Comparison of ENCODE assay signal across 8 cellular contexts in genomic region chr3:42772670-42773408, GRCh38. TPM values are rescaled to one million over a fixed set of nuclear protein-coding genes. Genes with fewer than 3 reads are reported as not detected.
A peak's percentile ranks its signal among the peaks of the same experiment; 100 is the strongest.
DNase-seq lines count a peak whose midpoint lies in the region; ATAC-seq, FAIRE-seq and TF ChIP-seq lines count a peak whose summit lies in the region.

A gene with protein sequence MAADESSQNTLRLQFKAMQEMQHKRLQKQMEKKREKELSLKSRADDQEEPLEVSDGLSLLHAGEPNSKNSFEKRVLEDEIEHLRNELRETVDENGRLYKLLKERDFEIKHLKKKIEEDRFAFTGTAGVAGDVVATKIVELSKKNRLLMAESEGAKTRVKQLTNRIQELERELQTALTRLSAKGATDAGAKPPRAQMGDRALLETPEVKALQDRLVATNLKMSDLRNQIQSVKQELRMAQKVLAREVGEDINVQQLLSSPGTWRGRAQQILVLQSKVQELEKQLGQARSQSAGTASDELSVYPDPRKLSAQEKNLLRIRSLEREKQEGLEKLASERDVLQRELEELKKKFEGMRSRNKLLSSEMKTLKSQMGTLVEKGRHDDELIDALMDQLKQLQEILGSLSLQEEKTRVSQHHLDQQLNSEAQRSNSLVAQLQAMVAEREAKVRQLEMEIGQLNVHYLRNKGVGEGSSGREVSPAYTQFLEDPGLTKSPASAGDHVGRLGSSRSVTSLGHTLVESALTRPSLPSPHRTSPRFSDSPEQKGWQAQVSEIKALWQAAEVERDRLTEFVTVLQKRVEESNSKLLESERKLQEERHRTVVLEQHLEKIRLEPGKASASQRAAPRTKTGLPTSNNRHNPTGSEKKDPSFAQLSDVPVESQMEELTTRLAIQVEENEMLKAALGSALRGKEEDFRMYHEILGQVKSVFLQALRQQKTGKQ (minus strand): TSS chr3:42773253. CDS start chr3:42758345, 14,908 bp downstream.

- peaks cover 21% of the 10 kb centered on the region for H3K4me1 Mint-ChIP-seq in activated CD4-positive, alpha-beta T cell treated with anti-CD3 and anti-CD28 coated beads, Interleukin-2, amount 10 ng/mL, durations not matched to agents 7 days and 5 days

- H3K36me3 ChIP-seq in HepG2 (replicated peaks in 1 of 2; ENCODE audit: control insufficient read depth in 1 of 2, insufficient read depth in 2 of 2, low read length in 2 of 2) = no peaks in the 10 kb centered on the region

- intact Hi-C loops in HepG2 (cut with micrococcal nuclease; ENCODE audit: unreplicated experiment) = no loop called here

- no peak for TF ChIP-seq CTCF in HepG2 (CRISPR knock-in tag; IDR thresholded peaks at IDR 0.05)

- no TSS peak for BruUV-seq in HepG2 (replicated peaks; lab: Mats Ljungman, UMichigan)

- TF ChIP-seq EP300 in HepG2 (IDR thresholded peaks at IDR 0.05; ENCODE audit: low read depth in 2 of 2, low read length in 2 of 2) (no peak), HepG2 (CRISPR knock-in tag; IDR thresholded peaks at IDR 0.05; ENCODE audit: borderline replicate concordance) (no peak)

- H3K9me3 Mint-ChIP-seq in activated CD4-positive, alpha-beta T cell treated with anti-CD3 and anti-CD28 coated beads, Interleukin-2, amount 10 ng/mL, durations not matched to agents 7 days and 5 days = peaks cover 7% of the 10 kb centered on the region

- H3K27ac Mint-ChIP-seq in activated CD4-positive, alpha-beta T cell treated with anti-CD3 and anti-CD28 coated beads, Interleukin-2, amount 10 ng/mL, durations not matched to agents 7 days and 5 days = peak within 1 kb of the TSS; percentile 87

- H3K4me3 Mint-ChIP-seq in activated CD4-positive, alpha-beta T cell treated with anti-CD3 and anti-CD28 coated beads, Interleukin-2, amount 10 ng/mL, durations not matched to agents 7 days and 5 days = peak within 1 kb of the TSS; percentile 81

- H4K20me1 ChIP-seq in HepG2 (ENCODE audit: insufficient read depth, low read length) = no peaks in the 10 kb centered on the region

- H3K9ac ChIP-seq in HepG2 (ENCODE audit: insufficient read depth, low read depth, low read length) = no peak within 1 kb of the TSS

- DNase-seq in ACHN (peak; percentile 86), NCI-H510A (lab: John Stamatoyannopoulos, UW) (peak; percentile 97), dermis microvascular lymphatic vessel endothelial cell (ENCODE audit: low read depth in 2 of 2) (peak; percentile 80 to 93), HepG2 (ENCODE audit: low spot score) (no peak)
- peak; percentile 93 for DNase-seq in activated CD4-positive, alpha-beta T cell treated with anti-CD3 and anti-CD28 coated beads, Interleukin-2, amount 10 ng/mL, durations not matched to agents 7 days and 5 days
- DNase-seq in stimulated activated CD4-positive, alpha-beta T cell treated with anti-CD3 and anti-CD28 coated beads, Interleukin-2, amount 100 ng/mL, for 4 hours (ENCODE audit: low read depth) = peak; percentile 78

- H3K27me3 ChIP-seq in HepG2 (ENCODE audit: control insufficient read depth in 1 of 2, insufficient read depth in 2 of 2, low read length in 2 of 2) = no peaks in the 10 kb centered on the region

- H3K9me3 ChIP-seq in HepG2 (ENCODE audit: low read length) = no peaks in the 10 kb centered on the region

- CTCF ChIA-PET in activated CD4-positive, alpha-beta T cell treated with anti-CD3 and anti-CD28 coated beads, Interleukin-2, amount 10 ng/mL, durations not matched to agents 7 days and 5 days (lab: Charles Lee) = no interaction called here
- CTCF ChIA-PET in HepG2 (lab: Yijun Ruan, JAX; ENCODE audit: low intra/inter-chr PET ratio, low total read pairs) = no interaction called here

- in situ Hi-C loops in ACHN (cut with HindIII; ENCODE audit: low pct_ligation_motif_present, low pct_unique_long_range_greater_than_20kb, low sequenced_read_pairs) (no loop called here), HepG2 (cut with HindIII; ENCODE audit: extremely low pct_ligation_motif_present, low pct_unique_long_range_greater_than_20kb) (no loop called here)

- peaks cover 11% of the 10 kb centered on the region; the same call in 1 of the 2 replicates for H3K4me1 ChIP-seq in HepG2 (ENCODE audit: insufficient read depth, low read length)

- TF ChIP-seq POLR2A in HepG2 (IDR thresholded peaks at IDR 0.05; ENCODE audit: insufficient read depth in 1 of 2, low read depth in 2 of 2, low read length in 2 of 2) = no peak

- H3K4me3 ChIP-seq in HepG2 (replicated peaks in 1 of 3; ENCODE audit: insufficient read depth in 1 of 3, low read depth in 2 of 3, low read length in 3 of 3) = no peak within 1 kb of the TSS

- ATAC-seq in GM18867 (IDR thresholded peaks at IDR 0.05; ENCODE audit: unreplicated experiment) (peak; percentile 98), HG03103 (IDR thresholded peaks at IDR 0.05; ENCODE audit: low read depth, unreplicated experiment) (peak; percentile 99), HepG2 (peak; percentile 63)

- no peak within 1 kb of the TSS for H3K27ac ChIP-seq in HepG2 (ENCODE audit: extremely low read length, insufficient read depth, low read length)

- 90% methylated on average over 60 of the region's 63 CpGs for WGBS in HepG2 (ENCODE audit: low lambda C conversion rate)

- H2AFZ ChIP-seq in HepG2 (ENCODE audit: low read length) = no peak within 1 kb of the TSS

- no peak within 1 kb of the TSS for H3K4me2 ChIP-seq in HepG2 (ENCODE audit: low read depth, low read length)

- FAIRE-seq in HepG2 (lab: Jason Lieb, UNC) = no peak

- POLR2A ChIA-PET in activated CD4-positive, alpha-beta T cell treated with anti-CD3 and anti-CD28 coated beads, Interleukin-2, amount 10 ng/mL, durations not matched to agents 7 days and 5 days (lab: Charles Lee) = no interaction called here
- POLR2A ChIA-PET in HepG2 (lab: Yijun Ruan, JAX) = no interaction called here

- no peak for TF ChIP-seq RAD21 in HepG2 (CRISPR knock-in tag; IDR thresholded peaks at IDR 0.05)

- peaks cover 6% of the 10 kb centered on the region for H3K27me3 Mint-ChIP-seq in activated CD4-positive, alpha-beta T cell treated with anti-CD3 and anti-CD28 coated beads, Interleukin-2, amount 10 ng/mL, durations not matched to agents 7 days and 5 days

- no peaks in the 10 kb centered on the region for H3K79me2 ChIP-seq in HepG2 (ENCODE audit: insufficient read depth, low read length)

- no peaks in the 10 kb centered on the region for H3K36me3 Mint-ChIP-seq in activated CD4-positive, alpha-beta T cell treated with anti-CD3 and anti-CD28 coated beads, Interleukin-2, amount 10 ng/mL, durations not matched to agents 7 days and 5 days (ENCODE audit: low read depth)

TF ChIP-seq in HepG2, 621 proteins besides CTCF, POLR2A, EP300 and RAD21 (continues in another document):
- TF ChIP-seq CREB1 (IDR thresholded peaks at IDR 0.05) = peak; percentile 37; the same call in 1 of the 2 replicates
- TF ChIP-seq CREB1 (CRISPR knock-in tag; IDR thresholded peaks at IDR 0.05) = peak; percentile 73
- TF ChIP-seq CREM (IDR thresholded peaks at IDR 0.05) = peak; percentile 31; the same call in 1 of the 2 replicates
- TF ChIP-seq CREM (CRISPR knock-in tag; IDR thresholded peaks at IDR 0.05) = no peak
- peak; percentile 23; the same call in 1 of the 2 replicates for TF ChIP-seq HOXA3 (CRISPR knock-in tag; IDR thresholded peaks at IDR 0.05)
- TF ChIP-seq RFX1 (IDR thresholded peaks at IDR 0.05) = peak; percentile 70
- TF ChIP-seq RFX3 (CRISPR knock-in tag; IDR thresholded peaks at IDR 0.05) = peak; percentile 60
- peak; percentile 92 for TF ChIP-seq RFX5 (IDR thresholded peaks at IDR 0.05; ENCODE audit: low read depth, low read length)

RNA-seq across cellular contexts. Expression of the gene that starts here (rescaled TPM):
- under 1 TPM; 0.60 to 0.65 TPM for total RNA-seq in activated CD4-positive, alpha-beta T cell treated with anti-CD3 and anti-CD28 coated beads, Interleukin-2, amount 10 ng/mL, durations not matched to agents 7 days and 5 days
- total RNA-seq in dermis microvascular lymphatic vessel endothelial cell (0.13 and 0.25 TPM in 2 replicates), HepG2 (2016; rRNA removed; fragmentation: Illumina TruSeq; extraction: Trizol) (0.22 TPM in 1 of 2 replicates, not detected in the other)
- total RNA-seq in HepG2 (2016; cell fraction: cytosol; rRNA removed; fragmentation: Illumina TruSeq; extraction: Trizol; ENCODE audit: low read depth) = not detected in 2 replicates
- total RNA-seq in HepG2 (2016; cell fraction: insoluble cytoplasmic fraction; rRNA removed; fragmentation: Illumina TruSeq; extraction: Trizol) = 0.19 TPM in 1 of 2 replicates, not detected in the other
- 0.31 and 0.34 TPM in 2 replicates for total RNA-seq in HepG2 (2016; cell fraction: membrane; rRNA removed; fragmentation: Illumina TruSeq; extraction: Trizol)
- not detected in 2 replicates for total RNA-seq in HepG2 (2016; cell fraction: nucleus; rRNA removed; fragmentation: Illumina TruSeq; extraction: Trizol)
- 0.51 and 0.68 TPM in 2 replicates for polyA plus RNA-seq in HepG2 (2011; rRNA removed)
- polyA plus RNA-seq in HepG2 (2011; cell fraction: cytosol; rRNA removed) = 0.09 and 0.26 TPM in 2 replicates
- polyA plus RNA-seq in HepG2 (2011; cell fraction: nucleus; rRNA removed) = 1.6 and 2.5 TPM in 2 replicates
- polyA plus RNA-seq in HepG2 (2012) = 0.43 and 0.89 TPM in 2 replicates
- polyA plus RNA-seq in HepG2 (2016; cell fraction: cytosol; fragmentation: Illumina TruSeq; extraction: Trizol; ENCODE audit: low read depth) = 0.42 TPM in 1 of 2 replicates, not detected in the other
- 0.41 TPM in 1 of 2 replicates, not detected in the other for polyA plus RNA-seq in HepG2 (2016; cell fraction: insoluble cytoplasmic fraction; fragmentation: Illumina TruSeq; extraction: Trizol; ENCODE audit: low read depth)
- polyA plus RNA-seq in HepG2 (2016; cell fraction: membrane; fragmentation: Illumina TruSeq; extraction: Trizol; ENCODE audit: low read depth) = 0.27 and 0.39 TPM in 2 replicates
- not detected in 2 replicates for polyA plus RNA-seq in HepG2 (2016; cell fraction: nucleus; fragmentation: Illumina TruSeq; extraction: Trizol; ENCODE audit: insufficient read depth, low read depth)
- 0.30 TPM in 1 of 2 replicates, not detected in the other for polyA minus RNA-seq in HepG2 (2011; rRNA and poly(A)+ RNA removed; ENCODE audit: low replicate concordance)
- polyA minus RNA-seq in HepG2 (2011; cell fraction: cytosol; rRNA and poly(A)+ RNA removed) = not detected in 2 replicates
- polyA minus RNA-seq in HepG2 (2011; cell fraction: nucleus; rRNA and poly(A)+ RNA removed) = 1.4 and 2.0 TPM in 2 replicates

Comparison
In these comparisons a context has a peak if more than half of its experiments do, and no peak if none do; other contexts are left out.
1. Peak in DNase-seq in activated CD4-positive, alpha-beta T cell treated with anti-CD3 and anti-CD28 coated beads, Interleukin-2, amount 10 ng/mL, durations not matched to agents 7 days and 5 days; RNA of the gene not detected or under 1 TPM.
2. Peak in DNase-seq in dermis microvascular lymphatic vessel endothelial cell; RNA of the gene not detected or under 1 TPM.